In genomic region chr13:28477709-28477973, GRCh38 we compare ENCODE assay signal across 20 cellular contexts. TPM values are rescaled to one million over a fixed set of nuclear protein-coding genes. Genes with fewer than 3 reads are reported as not detected.
A peak's percentile ranks its signal among the peaks of the same experiment; 100 is the strongest.
DNase-seq lines count a peak whose midpoint lies in the region; ATAC-seq, FAIRE-seq and TF ChIP-seq lines count a peak whose summit lies in the region.
"Had no signal": no experiment of that assay in that cellular context is flagged by ENCODE, and none has a peak within 500 bp of the region (broad histone marks: within the 10 kb centered on the region; RNA-seq: fewer than 3 reads in every experiment).

No MANE protein-coding gene starts in this region.

- no peak for TF ChIP-seq EP300 in K562 (IDR thresholded peaks at IDR 0.05; ENCODE audit: low read length)

- H4K20me1 ChIP-seq in GM23248 (ENCODE audit: insufficient read depth) (no peaks in the 10 kb centered on the region), K562 (replicated peaks; ENCODE audit: control insufficient read depth, insufficient read depth, low read length) (no peaks in the 10 kb centered on the region)

- POLR2A ChIA-PET in K562 (lab: Yijun Ruan, JAX): no interaction called here

- peaks cover 94% of the 10 kb centered on the region for H3K4me1 Mint-ChIP-seq in HFFc6 (ENCODE audit: low read depth)
- H3K4me1 Mint-ChIP-seq: CD4-positive, alpha-beta memory T cell had no signal

- H3K27ac ChIP-seq in GM23248 (peak overlapping the region; percentile 32; the same call in 1 of the 2 replicates), K562 (ENCODE audit: extremely low read depth, low read depth, low read length) (no peak overlapping the region), mesodermal cell (ENCODE audit: low read depth, low read length, severe bottlenecking) (peak overlapping the region; percentile 55), esophagus squamous epithelium (no peak overlapping the region), caudate nucleus (ENCODE audit: low read depth, low read length) (no peak overlapping the region)
- H3K27ac ChIP-seq: BLaER1, HL-60 had no signal

- peaks cover 52% of the 10 kb centered on the region for H3F3A ChIP-seq in GM23248 (ENCODE audit: insufficient read depth)

- H3K4me2 ChIP-seq in GM23248 (ENCODE audit: unreplicated experiment): peak overlapping the region; percentile 41
- peak overlapping the region; percentile 0; the same call in 1 of the 2 replicates for H3K4me2 ChIP-seq in K562 (ENCODE audit: insufficient read depth, low read length)
- H3K4me2 ChIP-seq: BLaER1 had no signal

- peak overlapping the region; percentile 50 for H3K27ac Mint-ChIP-seq in HFFc6
- H3K27ac Mint-ChIP-seq: CD4-positive, alpha-beta memory T cell; IgD-negative memory B cell had no signal

- ATAC-seq in K562 (no peak), HG03097 (IDR thresholded peaks at IDR 0.05; ENCODE audit: low FRiP score, unreplicated experiment) (no peak)

- H3K36me3 ChIP-seq in GM23248 (ENCODE audit: low read depth) (no peaks in the 10 kb centered on the region), K562 (ENCODE audit: control insufficient read depth, insufficient read depth, low read length) (no peaks in the 10 kb centered on the region), mesodermal cell (ENCODE audit: control insufficient read depth, insufficient read depth, low read length) (peaks cover 30% of the 10 kb centered on the region), esophagus squamous epithelium (no peaks in the 10 kb centered on the region)

- FAIRE-seq in K562 (lab: Jason Lieb, UNC): no peak
- FAIRE-seq: GM12892 had no signal

- CTCF ChIA-PET in K562 (lab: Yijun Ruan, JAX; ENCODE audit: low intra/inter-chr PET ratio): no interaction called here

- H3K27me3 ChIP-seq in GM23248 (replicated peaks; ENCODE audit: insufficient read depth): no peaks in the 10 kb centered on the region
- H3K27me3 ChIP-seq in K562 (ENCODE audit: control insufficient read depth in 2 of 2, insufficient read depth in 2 of 2, low read length in 2 of 2): no peaks in the 10 kb centered on the region
- peaks cover 0 to 25% (median 0%) of the 10 kb centered on the region in 4 donors for H3K27me3 ChIP-seq in esophagus squamous epithelium
- H3K27me3 ChIP-seq: BLaER1 had no signal

- no peaks in the 10 kb centered on the region for H3K9me2 ChIP-seq in GM23248 (ENCODE audit: insufficient read depth)

- TF ChIP-seq POLR2A in K562 (conservative IDR thresholded peaks at IDR 0.05) (no peak), esophagus squamous epithelium (IDR thresholded peaks at IDR 0.05) (no peak)

- WGBS in GM23248 (ENCODE audit: low coverage in 1 of 2, low lambda C conversion rate in 2 of 2, missing lambda C conversion rate in 2 of 2), 2 experiments: 57 to 75% methylated on average over 3 of the region's 3 CpGs
- WGBS in K562 (ENCODE audit: insufficient coverage, low coverage, missing lambda C conversion rate): 12% methylated on average over 3 of the region's 3 CpGs
- WGBS in mesodermal cell (ENCODE audit: insufficient coverage in 2 of 2), 2 experiments: 92 to 95% methylated on average over 2 to 3 of the region's 3 CpGs
- 63 to 69% methylated on average over 3 of the region's 3 CpGs for WGBS in esophagus squamous epithelium, 2 donors

- H3K4me3 Mint-ChIP-seq in HFFc6: peak overlapping the region; percentile 55; the same call in 1 of the 2 replicates
- H3K4me3 Mint-ChIP-seq: CD4-positive, alpha-beta memory T cell; H9; IgD-negative memory B cell had no signal

- TF ChIP-seq RAD21 in K562 (CRISPR knock-in tag; conservative IDR thresholded peaks at IDR 0.05 in 1 of 2, IDR thresholded peaks at IDR 0.05 in 1 of 2): no peak

- no peak for TF ChIP-seq CTCF in HFFc6 (IDR thresholded peaks at IDR 0.05)
- TF ChIP-seq CTCF in K562 (IDR thresholded peaks at IDR 0.05 in 2 of 3, conservative IDR thresholded peaks at IDR 0.05 in 1 of 3; ENCODE audit: insufficient read depth in 2 of 3, low read depth in 1 of 3, low read length in 3 of 3): no peak
- TF ChIP-seq CTCF in GM13977 (IDR thresholded peaks at IDR 0.05; ENCODE audit: extremely low read depth, insufficient read depth, missing control alignments): no peak
- TF ChIP-seq CTCF in esophagus squamous epithelium (IDR thresholded peaks at IDR 0.05): no peak

- no peaks in the 10 kb centered on the region for H3K9me3 ChIP-seq in GM23248 (ENCODE audit: low read depth)
- no peaks in the 10 kb centered on the region for H3K9me3 ChIP-seq in K562 (replicated peaks; ENCODE audit: control insufficient read depth, insufficient read depth, low read depth, low read length)
- H3K9me3 ChIP-seq in mesodermal cell (ENCODE audit: control insufficient read depth, low read length): no peaks in the 10 kb centered on the region
- H3K9me3 ChIP-seq in esophagus squamous epithelium: no peaks in the 10 kb centered on the region

- in situ Hi-C loops in GM23248 (cut with MboI) (no loop called here), K562 (cut with MboI) (no loop called here), GM13977 (cut with MboI; ENCODE audit: low pct_unique_long_range_greater_than_20kb, low sequenced_read_pairs, unreplicated experiment) (no loop called here)

- no TSS peak for BruUV-seq in K562 (replicated peaks; lab: Mats Ljungman, UMichigan)

- H3K9ac ChIP-seq in GM23248 (no peak overlapping the region), K562 (ENCODE audit: insufficient read depth in 1 of 2, low read depth in 2 of 2, low read length in 2 of 2) (no peak overlapping the region)
- H3K9ac ChIP-seq: BLaER1 had no signal

- H3K9me1 ChIP-seq in K562 (ENCODE audit: control insufficient read depth, insufficient read depth, low read length): no peaks in the 10 kb centered on the region

- H3K27me3 Mint-ChIP-seq in HFFc6 (ENCODE audit: insufficient read depth): no peaks in the 10 kb centered on the region

- H3K4me3 ChIP-seq in GM23248 (0 out of 2 replicates have a peak overlapping the region, but pooled peaks have one; percentile 5), K562 (no peak overlapping the region), mesodermal cell (ENCODE audit: extremely low read depth, insufficient read depth, low read length, poor library complexity, severe bottlenecking) (no peak overlapping the region), esophagus squamous epithelium (no peak overlapping the region)
- H3K4me3 ChIP-seq: BLaER1 had no signal

- no peaks in the 10 kb centered on the region for H3K9me3 Mint-ChIP-seq in HFFc6
- H3K9me3 Mint-ChIP-seq: CD14-positive monocyte; CD4-positive, alpha-beta memory T cell had no signal

- H2AFZ ChIP-seq in GM23248 (no peak overlapping the region), K562 (ENCODE audit: low read depth, low read length) (peak overlapping the region; percentile 27; the same call in 1 of the 2 replicates)

- H3K4me1 ChIP-seq in GM23248 (ENCODE audit: insufficient read depth) (peaks cover 55% of the 10 kb centered on the region), K562 (replicated peaks in 1 of 2; ENCODE audit: control insufficient read depth in 2 of 2, insufficient read depth in 2 of 2, low read length in 2 of 2) (peaks cover 0 to 20% of the 10 kb centered on the region in 2 experiments; a peak in 3 of 5 replicates), mesodermal cell (ENCODE audit: control insufficient read depth, insufficient read depth, low read length, poor library complexity, severe bottlenecking) (peaks cover 54% of the 10 kb centered on the region), esophagus squamous epithelium (peaks cover 0 to 7% (median 7%) of the 10 kb centered on the region in 3 donors)
- H3K4me1 ChIP-seq: BLaER1 had no signal

- H3K79me2 ChIP-seq in GM23248 (ENCODE audit: insufficient read depth) (no peaks in the 10 kb centered on the region), K562 (ENCODE audit: control insufficient read depth, insufficient read depth, low read length) (no peaks in the 10 kb centered on the region)

- peaks cover 17% of the 10 kb centered on the region for H3K36me3 Mint-ChIP-seq in HFFc6 (ENCODE audit: low read depth)
- H3K36me3 Mint-ChIP-seq: CD4-positive, alpha-beta memory T cell; IgD-negative memory B cell had no signal

- DNase-seq in GM23248 (no peak), HFFc6 (no peak), K562 (ENCODE audit: extremely low read depth in 1 of 4, low spot score in 3 of 4) (peak in 1 of 4 experiments; percentile 16), GM13977 (ENCODE audit: low spot score) (no peak), esophagus squamous epithelium (lab: John Stamatoyannopoulos, UW) (no peak), caudate nucleus (lab: John Stamatoyannopoulos, UW) (no peak)
- DNase-seq: 8988T; CD4-positive, alpha-beta memory T cell; DMS153; DMS79; GDM1; H9; KG1 had no signal

- intact Hi-C loops in K562 (cut with micrococcal nuclease) (no loop called here), esophagus squamous epithelium (cut with DNase I) (no loop called here)

RNA-seq across cellular contexts. Expression of gene FLT1, which starts 17.3 kb away (rescaled TPM):
- total RNA-seq in GM23248 (2014; rRNA removed; shearing (Covaris generic)): 18.6 and 26.6 TPM in 2 replicates
- polyA plus RNA-seq in GM23248 (2016; fragmentation: Nextera tagmentation; extraction: Ambion mirVana): 11.3 and 12.9 TPM in 2 replicates
- 100 to 1,000 TPM in 2 of 6 experiments, 10 to 100 TPM in 4; 80.5 to 118 (median 91.0) TPM for total RNA-seq in HFFc6 (2021; fragmentation: NEBNext Ultra II Directional; extraction: Animal tissue kit (Norgen Biotek cat#: 25700))
- 2.9 and 4.1 TPM in 2 replicates for total RNA-seq in K562 (2011; cell fraction: chromatin; rRNA removed; ENCODE audit: low replicate concordance)
- 1.3 and 1.7 TPM in 2 replicates for total RNA-seq in K562 (2011; cell fraction: nucleolus; rRNA removed)
- total RNA-seq in K562 (2011; cell fraction: nucleoplasm; rRNA removed): 1.5 and 3.1 TPM in 2 replicates
- 0.24 and 0.27 TPM in 2 replicates for total RNA-seq in K562 (2014; rRNA removed)
- 0.19 and 0.22 TPM in 2 replicates for total RNA-seq in K562 (2014; rRNA removed; fragmentation: Illumina TruSeq; extraction: Trizol)
- 0.04 TPM in 2 replicates for total RNA-seq in K562 (2015; rRNA removed; fragmentation: Illumina TruSeq; extraction: Trizol)
- 0.22 and 0.40 TPM in 2 replicates for total RNA-seq in K562 (2021)
- polyA plus RNA-seq in K562 (2011; rRNA removed): 0.77 and 2.0 TPM in 2 replicates
- polyA plus RNA-seq in K562 (2011; cell fraction: cytosol; rRNA removed): 0.37 and 0.45 TPM in 2 replicates
- polyA plus RNA-seq in K562 (2011; cell fraction: nucleus; rRNA removed): 0.97 and 1.0 TPM in 2 replicates
- polyA plus RNA-seq in K562 (2012): 0.60 and 0.91 TPM in 2 replicates
- 0.17 and 0.22 TPM in 2 replicates for polyA plus RNA-seq in K562 (2014; fragmentation: Illumina TruSeq; extraction: Trizol)
- polyA plus RNA-seq in K562 (2014; fragmentation: Nextera tagmentation; extraction: Ambion mirVana): under 1 TPM; 0.04 to 0.10 TPM
- polyA plus RNA-seq in K562 (2014; rRNA removed): 0.01 TPM in 1 of 2 replicates, not detected in the other
- polyA minus RNA-seq in K562 (2011; rRNA and poly(A)+ RNA removed): 2.5 and 4.0 TPM in 2 replicates
- polyA minus RNA-seq in K562 (2011; cell fraction: cytosol; rRNA and poly(A)+ RNA removed): 0.55 and 1.4 TPM in 2 replicates
- 0.56 and 0.81 TPM in 2 replicates for polyA minus RNA-seq in K562 (2011; cell fraction: nucleus; rRNA and poly(A)+ RNA removed)
- polyA plus RNA-seq in mesodermal cell (2013, experiment 1 of 2): 534 TPM
- polyA plus RNA-seq in mesodermal cell (2013, experiment 2 of 2): 463 TPM
- 10 to 100 TPM in 1 of 4 donors, 1 to 10 TPM in 3; 2.1 to 16.4 (median 8.9) TPM for total RNA-seq in esophagus squamous epithelium
- polyA plus RNA-seq: CD14-positive monocyte had no signal

Comparison
In these comparisons a context has a peak if more than half of its experiments do, and no peak if none do; other contexts are left out.
1. H3K27ac ChIP-seq: peak in GM23248 (single experiment) and mesodermal cell (single experiment); none in K562 (single experiment), esophagus squamous epithelium (0 of 4) and caudate nucleus (single experiment).